ENCODE assay signal across 38 cellular contexts in genomic region chr3:46454606-46455005, GRCh38. TPM values are rescaled to one million over a fixed set of nuclear protein-coding genes. Genes with fewer than 3 reads are reported as not detected.
"Had no signal": no experiment of that assay in that cellular context is flagged by ENCODE, and none has a peak within 500 bp of the region (broad histone marks: within the 10 kb centered on the region; RNA-seq: fewer than 3 reads in every experiment).

No MANE protein-coding gene starts in this region.

- H3K9me3 Mint-ChIP-seq: activated B cell treated with CpG ODN at 0.5 μM for 24 hours; activated CD8-positive, alpha-beta T cell treated with anti-CD3 and anti-CD28 coated beads for 36 hours; activated naive CD4-positive, alpha-beta T cell treated with anti-CD3 and anti-CD28 coated beads for 36 hours; activated naive CD8-positive, alpha-beta T cell treated with anti-CD3 and anti-CD28 coated beads for 36 hours; activated T-cell treated with anti-CD3 and anti-CD28 coated beads, Interleukin-2, amount 50 U/mL, for 4 hours; activated T-helper 1 cell treated with anti-CD3 and anti-CD28 coated beads, Interleukin-12 subunit alpha, Interleukin-12 subunit beta, Interleukin-2, Interleukin-4 antibody, amounts not matched to agents 30 ng/mL and 10 ng/mL and 1 ng/mL, durations not matched to agents 14 hours and 24 hours and 36 hours; T-cell had no signal

- H3K4me1 Mint-ChIP-seq: activated naive CD8-positive, alpha-beta T cell treated with anti-CD3 and anti-CD28 coated beads for 36 hours had no signal

- H3K4me2 ChIP-seq: PC-9 had no signal

- H3K4me3 ChIP-seq: cardiac muscle cell, MG63, PC-9 had no signal

- ATAC-seq: activated CD8-positive, alpha-beta T cell treated with anti-CD3 and anti-CD28 coated beads for 36 hours; activated T-cell treated with anti-CD3 and anti-CD28 coated beads, Interleukin-2, amount 50 U/mL, for 4 hours; Right ventricle myocardium inferior; SK-N-SH treated with all-trans-retinoic acid at 6 μM for 48 hours; T-cell had no signal

- H3K36me3 ChIP-seq: cardiac muscle cell, MG63 had no signal

- H3K27ac Mint-ChIP-seq: activated B cell treated with CpG ODN at 0.5 μM for 24 hours; activated CD8-positive, alpha-beta T cell treated with anti-CD3 and anti-CD28 coated beads for 36 hours; activated naive CD4-positive, alpha-beta T cell treated with anti-CD3 and anti-CD28 coated beads for 36 hours; activated naive CD8-positive, alpha-beta T cell treated with anti-CD3 and anti-CD28 coated beads for 36 hours; activated T-helper 1 cell treated with anti-CD3 and anti-CD28 coated beads, Interleukin-12 subunit alpha, Interleukin-12 subunit beta, Interleukin-2, Interleukin-4 antibody, amounts not matched to agents 30 ng/mL and 10 ng/mL and 1 ng/mL, durations not matched to agents 14 hours and 24 hours and 36 hours; T-cell had no signal

- DNase-seq: activated B cell treated with CpG ODN at 0.5 μM for 24 hours; activated CD4-positive, alpha-beta T cell treated with anti-CD3 and anti-CD28 coated beads for 4 hours; activated CD4-positive, alpha-beta T cell treated with anti-CD3 and anti-CD28 coated beads, Interleukin-2, amount 50 U/mL, for 1 hour; activated CD4-positive, CD25-positive, alpha-beta regulatory T cell treated with anti-CD3 and anti-CD28 coated beads, Interleukin-2, amount 50 U/mL, for 72 hours; activated CD8-positive, alpha-beta memory T cell treated with anti-CD3 and anti-CD28 coated beads, Interleukin-2, amount 50 U/mL, for 4 hours; activated CD8-positive, alpha-beta T cell treated with anti-CD3 and anti-CD28 coated beads for 36 hours; activated gamma-delta T cell treated with Interleukin-2 at 50 U/mL for 16 hours; activated naive CD4-positive, alpha-beta T cell treated with anti-CD3 and anti-CD28 coated beads for 36 hours; activated naive CD8-positive, alpha-beta T cell treated with anti-CD3 and anti-CD28 coated beads for 36 hours; activated T-cell treated with anti-CD3 and anti-CD28 coated beads for 4 hours; activated T-cell treated with anti-CD3 and anti-CD28 coated beads, Interleukin-2, amount 50 U/mL, for 4 hours; amniotic stem cell; aorta; Kasumi-1; KBM-7; MG63; MV-4-11; NCI-H1092; NCI-H1436 treated with DMSO at 0.1 percent for 48 hours; NCI-H1694 treated with DMSO at 0.1 percent for 48 hours; NCI-H2029; NCI-H2171; NCI-H510A; NCI-H526; NCI-H748 treated with DMSO at 0.1 percent for 48 hours; PC-9; SIG-M5; T-cell; T-helper 2 cell; T-helper 9 cell had no signal

- H3K4me3 Mint-ChIP-seq: activated B cell treated with CpG ODN at 0.5 μM for 24 hours; activated CD8-positive, alpha-beta T cell treated with anti-CD3 and anti-CD28 coated beads for 36 hours; activated naive CD4-positive, alpha-beta T cell treated with anti-CD3 and anti-CD28 coated beads for 36 hours; activated naive CD8-positive, alpha-beta T cell treated with anti-CD3 and anti-CD28 coated beads for 36 hours; activated T-cell treated with anti-CD3 and anti-CD28 coated beads, Interleukin-2, amount 50 U/mL, for 4 hours; activated T-helper 1 cell treated with anti-CD3 and anti-CD28 coated beads, Interleukin-12 subunit alpha, Interleukin-12 subunit beta, Interleukin-2, Interleukin-4 antibody, amounts not matched to agents 30 ng/mL and 10 ng/mL and 1 ng/mL, durations not matched to agents 14 hours and 24 hours and 36 hours; T-cell had no signal

- H3K9me3 ChIP-seq: MG63 had no signal

- H3K27ac ChIP-seq: cardiac muscle cell, PC-9, RWPE1, VCaP had no signal

- H3K27me3 ChIP-seq: cardiac muscle cell, MG63 had no signal

- H3K36me3 Mint-ChIP-seq: activated naive CD8-positive, alpha-beta T cell treated with anti-CD3 and anti-CD28 coated beads for 36 hours; T-cell had no signal

RNA-seq across cellular contexts. Expression of gene LTF, which starts 10.1 kb away (rescaled TPM):
- total RNA-seq: activated B cell treated with CpG ODN at 0.5 μM for 24 hours; activated CD8-positive, alpha-beta T cell treated with anti-CD3 and anti-CD28 coated beads for 36 hours; activated naive CD4-positive, alpha-beta T cell treated with anti-CD3 and anti-CD28 coated beads for 36 hours; activated naive CD8-positive, alpha-beta T cell treated with anti-CD3 and anti-CD28 coated beads for 36 hours; activated T-cell treated with anti-CD3 and anti-CD28 coated beads, Interleukin-2, amount 50 U/mL, for 4 hours; activated T-helper 1 cell treated with anti-CD3 and anti-CD28 coated beads, Interleukin-12 subunit alpha, Interleukin-12 subunit beta, Interleukin-2, Interleukin-4 antibody, amounts not matched to agents 30 ng/mL and 10 ng/mL and 1 ng/mL, durations not matched to agents 14 hours and 24 hours and 36 hours; cardiac muscle cell; OCI-LY7; PC-9 had no signal

RNA-seq across cellular contexts. Expression of gene RTP3, which starts 43.2 kb away (rescaled TPM):
- total RNA-seq: activated B cell treated with CpG ODN at 0.5 μM for 24 hours; activated CD8-positive, alpha-beta T cell treated with anti-CD3 and anti-CD28 coated beads for 36 hours; activated naive CD4-positive, alpha-beta T cell treated with anti-CD3 and anti-CD28 coated beads for 36 hours; activated naive CD8-positive, alpha-beta T cell treated with anti-CD3 and anti-CD28 coated beads for 36 hours; activated T-cell treated with anti-CD3 and anti-CD28 coated beads, Interleukin-2, amount 50 U/mL, for 4 hours; activated T-helper 1 cell treated with anti-CD3 and anti-CD28 coated beads, Interleukin-12 subunit alpha, Interleukin-12 subunit beta, Interleukin-2, Interleukin-4 antibody, amounts not matched to agents 30 ng/mL and 10 ng/mL and 1 ng/mL, durations not matched to agents 14 hours and 24 hours and 36 hours; aorta; cardiac muscle cell; PC-9; Right ventricle myocardium inferior; SK-MEL-5; T-cell had no signal

RNA-seq across cellular contexts. Expression of gene CCRL2, which starts 47.5 kb away (rescaled TPM):
- total RNA-seq: SK-MEL-5 had no signal
